In genomic region chr1:109790735-109791494, GRCh38 we compare ENCODE assay signal across 1 cellular context.
TF ChIP-seq lines count a peak whose summit lies in the region.

No MANE protein-coding gene starts in this region.

TF ChIP-seq in K562, 482 proteins besides CTCF, POLR2A, EP300 and RAD21 (continued from another document):
- TF ChIP-seq ID3 (CRISPR knock-in tag; IDR thresholded peaks at IDR 0.05) (no peak), ID3 (tag; IDR thresholded peaks at IDR 0.05) (peak; percentile 77; the same call in 1 of the 2 replicates), BCL6 (CRISPR knock-in tag; IDR thresholded peaks at IDR 0.05) (no peak), PHB (CRISPR knock-in tag; IDR thresholded peaks at IDR 0.05) (no peak), MNT (conservative IDR thresholded peaks at IDR 0.05) (0 out of 4 replicates have a peak, but pooled peaks of 1 of the 2 experiments have one; percentile 13), IRF9 (tag; IDR thresholded peaks at IDR 0.05) (no peak), TSC22D4 (tag; IDR thresholded peaks at IDR 0.05) (no peak), RERE (CRISPR knock-in tag; IDR thresholded peaks at IDR 0.05; ENCODE audit: borderline replicate concordance) (no peak), STAT6 (CRISPR knock-in tag; IDR thresholded peaks at IDR 0.05) (no peak), CHD4 (IDR thresholded peaks at IDR 0.05; ENCODE audit: insufficient read depth, insufficient replicate concordance, low read depth, low read length, poor library complexity, severe bottlenecking) (no peak), ETS2 (tag; IDR thresholded peaks at IDR 0.05; ENCODE audit: borderline replicate concordance, poor library complexity, severe bottlenecking) (no peak), JUNB (CRISPR knock-in tag; conservative IDR thresholded peaks at IDR 0.05) (no peak), ZNF780A (CRISPR knock-in tag; IDR thresholded peaks at IDR 0.05) (no peak), EWSR1 (IDR thresholded peaks at IDR 0.05; ENCODE audit: borderline replicate concordance, low read depth, partially characterized antibody) (no peak), PHTF2 (CRISPR knock-in tag; IDR thresholded peaks at IDR 0.05) (no peak), JUND (IDR thresholded peaks at IDR 0.05; ENCODE audit: borderline replicate concordance, low read depth, low read length) (peak; percentile 85), JUND (tag; IDR thresholded peaks at IDR 0.05; ENCODE audit: borderline replicate concordance, low read depth, low read length) (peak; percentile 80; the same call in 2 of the 3 replicates), BRD9 (IDR thresholded peaks at IDR 0.05; ENCODE audit: low read depth, partially characterized antibody) (no peak), SMARCA5 (IDR thresholded peaks at IDR 0.05) (no peak), THAP12 (CRISPR knock-in tag; IDR thresholded peaks at IDR 0.05) (no peak), MECOM (CRISPR knock-in tag; IDR thresholded peaks at IDR 0.05) (no peak), BRF2 (IDR thresholded peaks at IDR 0.05; ENCODE audit: borderline replicate concordance, insufficient read depth, insufficient read length) (no peak), XRCC3 (IDR thresholded peaks at IDR 0.05) (no peak), GATAD2A (IDR thresholded peaks at IDR 0.05) (no peak), ZNF232 (CRISPR knock-in tag; IDR thresholded peaks at IDR 0.05) (no peak), ZNF395 (CRISPR knock-in tag; IDR thresholded peaks at IDR 0.05) (no peak; the same call in 1 of the 2 replicates), ZNF277 (CRISPR knock-in tag; IDR thresholded peaks at IDR 0.05; ENCODE audit: borderline replicate concordance) (no peak), ZNF197 (CRISPR knock-in tag; IDR thresholded peaks at IDR 0.05; ENCODE audit: low read depth) (no peak), CHD2 (IDR thresholded peaks at IDR 0.05; ENCODE audit: low read depth, low read length) (no peak), ZNF224 (CRISPR knock-in tag; IDR thresholded peaks at IDR 0.05) (no peak)
